ENCODE assay signal across 23 cellular contexts in genomic region chr21:43970551-43970950, GRCh38.
"Had no signal": no experiment of that assay in that cellular context is flagged by ENCODE, and none has a peak within 500 bp of the region (broad histone marks: within the 10 kb centered on the region; RNA-seq: fewer than 3 reads in every experiment).

No MANE protein-coding gene starts in this region.

- ATAC-seq: foreskin keratinocyte; left colon; lower lobe of right lung; naive thymus-derived CD8-positive, alpha-beta T cell; stimulated activated naive CD8-positive, alpha-beta T cell treated with anti-CD3 and anti-CD28 coated beads, Interleukin-15, amount 100 ng/mL, for 72 hours; upper lobe of right lung had no signal

- H3K27ac ChIP-seq: esophagus muscularis mucosa, foreskin keratinocyte, lower lobe of right lung, ovary, suprapubic skin, transverse colon, upper lobe of right lung, uterus had no signal

- H3K4me1 ChIP-seq: foreskin keratinocyte, transverse colon, uterus had no signal

- H3K9me3 ChIP-seq: esophagus muscularis mucosa, lower lobe of right lung, ovary, right lobe of liver, suprapubic skin, transverse colon, upper lobe of right lung, uterus had no signal

- H3K27me3 ChIP-seq: esophagus muscularis mucosa, foreskin keratinocyte, ovary, right lobe of liver, suprapubic skin, transverse colon, upper lobe of right lung, uterus had no signal

- DNase-seq: effector CD8-positive, alpha-beta T cell; foreskin keratinocyte; glutamatergic neuron; immature natural killer cell; kidney glomerular epithelial cell; left colon; left ventricle myocardium superior; lower lobe of right lung; naive thymus-derived CD8-positive, alpha-beta T cell; nephron progenitor cell; ovary; retina; small intestine; stimulated activated CD4-positive, alpha-beta T cell treated with anti-CD3 and anti-CD28 coated beads, Interleukin-15, amount 100 ng/mL, for 24 hours; stimulated activated CD4-positive, alpha-beta T cell treated with anti-CD3 and anti-CD28 coated beads, Interleukin-2, amount 100 ng/mL, for 48 hours; stimulated activated naive CD4-positive, alpha-beta T cell; stimulated activated naive CD8-positive, alpha-beta T cell treated with anti-CD3 and anti-CD28 coated beads, Interleukin-15, amount 100 ng/mL, for 72 hours; transverse colon; upper lobe of right lung; uterus had no signal

- H3K4me3 ChIP-seq: esophagus muscularis mucosa, lower lobe of right lung, ovary, right lobe of liver, suprapubic skin, transverse colon, upper lobe of right lung, uterus had no signal

- H3K36me3 ChIP-seq: ovary, uterus had no signal
